ENCODE assay signal across 22 cellular contexts in the genomic region with DNA sequence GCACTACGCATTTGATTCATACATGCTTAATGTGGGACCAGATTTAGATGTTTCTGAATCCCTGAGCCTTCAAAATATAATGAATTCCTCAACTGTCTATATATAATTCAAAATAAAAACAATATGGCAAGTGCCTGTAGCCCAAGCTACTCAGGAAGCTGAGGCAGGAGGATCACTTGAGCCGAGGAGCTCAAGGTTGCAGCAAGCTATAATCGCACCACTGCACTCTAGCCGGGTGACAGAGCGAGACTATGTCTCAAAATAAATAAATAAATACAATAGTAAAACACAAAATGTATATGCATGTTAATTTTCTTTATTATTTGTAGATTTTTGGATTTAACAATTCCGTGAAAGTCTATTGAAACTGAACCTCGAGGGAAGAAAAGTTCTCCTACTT. TPM values are rescaled to one million over a fixed set of nuclear protein-coding genes. Genes with fewer than 3 reads are reported as not detected.
"Had no signal": no experiment of that assay in that cellular context is flagged by ENCODE, and none has a peak within 500 bp of the region (broad histone marks: within the 10 kb centered on the region; RNA-seq: fewer than 3 reads in every experiment).

No MANE protein-coding gene starts in this region.

- H3K4me1 ChIP-seq: left lung, lower lobe of right lung had no signal

- H3K27me3 ChIP-seq: gastrocnemius medialis, heart right ventricle, left lung had no signal

- DNase-seq: dermis blood vessel endothelial cell; dorsolateral prefrontal cortex; effector CD4-positive, alpha-beta T cell; effector memory CD4-positive, alpha-beta T cell; foreskin fibroblast; gastrocnemius medialis; glutamatergic neuron; head of caudate nucleus; heart right ventricle; hippocampal formation; left cardiac atrium; left lung; left ventricle myocardium superior; lower lobe of right lung; mesendoderm; midbrain; naive thymus-derived CD4-positive, alpha-beta T cell had no signal

- H3K36me3 ChIP-seq: gastrocnemius medialis, heart right ventricle, left lung, lower lobe of right lung had no signal

- H3K27ac ChIP-seq: coronary artery, dorsolateral prefrontal cortex, left lung, lower lobe of right lung had no signal

- ATAC-seq: left cardiac atrium; left lung; left ventricle myocardium superior; lower lobe of right lung; naive thymus-derived CD4-positive, alpha-beta T cell had no signal

- H3K4me3 ChIP-seq: coronary artery, dorsolateral prefrontal cortex, gastrocnemius medialis, heart right ventricle, left lung, lower lobe of right lung had no signal

- H3K9me3 ChIP-seq: gastrocnemius medialis, heart right ventricle, left lung, lower lobe of right lung had no signal

RNA-seq across cellular contexts. Expression of a gene that starts 50.6 kb away (rescaled TPM):
- total RNA-seq: dermis blood vessel endothelial cell; endothelial cell of umbilical vein; glomerular endothelial cell; left ventricle myocardium superior; mammary epithelial cell; naive thymus-derived CD4-positive, alpha-beta T cell had no signal
- polyA plus RNA-seq: endothelial cell of umbilical vein; keratinocyte; naive thymus-derived CD4-positive, alpha-beta T cell had no signal
